Comparison of ENCODE assay signal across 11 cellular contexts in the genomic region with DNA sequence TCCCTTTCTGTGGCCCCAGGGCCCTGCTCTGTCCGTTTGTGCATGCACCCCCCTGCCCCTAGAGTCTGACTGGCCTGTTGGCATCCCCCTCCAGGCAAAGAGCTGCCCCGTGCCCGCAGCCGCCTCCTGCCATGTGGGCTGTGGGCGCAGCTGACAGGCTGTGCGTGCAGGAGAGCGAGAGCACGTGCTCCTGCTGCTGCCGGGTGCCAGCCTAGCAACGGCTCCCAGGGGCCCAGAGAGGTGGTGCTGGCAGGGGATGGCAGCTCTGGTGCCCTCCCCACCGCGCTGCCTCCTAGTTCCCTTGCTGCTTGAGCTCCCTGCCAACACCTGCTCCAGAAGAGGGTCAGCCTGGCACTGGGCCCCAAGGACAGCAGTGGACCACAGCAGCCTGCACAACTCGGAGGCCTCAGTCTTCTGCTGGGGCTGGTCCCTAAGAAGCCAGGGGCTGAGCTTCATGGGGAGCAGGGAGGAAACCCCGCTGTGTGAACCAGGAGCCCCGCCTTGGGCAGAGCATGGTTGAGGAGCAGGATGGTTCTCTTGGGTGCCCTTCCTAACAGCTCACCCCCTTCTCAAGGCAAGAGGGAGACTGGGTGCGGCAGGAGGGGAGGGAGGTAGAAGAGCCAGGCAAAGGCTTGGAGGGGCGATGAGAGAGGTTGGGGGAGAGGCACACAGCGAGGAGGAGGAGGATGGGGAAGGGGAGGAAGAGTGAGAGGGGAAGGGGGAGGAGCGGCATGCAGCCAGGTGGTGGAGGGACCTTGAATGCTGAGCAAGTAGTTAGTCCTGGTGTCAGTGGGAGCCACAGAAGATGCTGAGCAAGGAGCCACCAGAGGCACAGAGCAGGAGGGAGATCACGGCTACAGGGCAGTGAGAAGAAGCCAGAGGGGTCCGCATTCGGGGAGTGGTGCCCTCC. TPM values are rescaled to one million over a fixed set of nuclear protein-coding genes. Genes with fewer than 3 reads are reported as not detected.
DNase-seq lines count a peak whose midpoint lies in the region; TF ChIP-seq lines count a peak whose summit lies in the region.
"Had no signal": no experiment of that assay in that cellular context is flagged by ENCODE, and none has a peak within 500 bp of the region (broad histone marks: within the 10 kb centered on the region; RNA-seq: fewer than 3 reads in every experiment).

No MANE protein-coding gene starts in this region.

- H3K4me1 ChIP-seq in SJCRH30: peaks cover 5% of the 10 kb centered on the region; the same call in 1 of the 2 replicates

- no peaks in the 10 kb centered on the region for H3K9me3 ChIP-seq in SU-DHL-6 (ENCODE audit: insufficient read depth, low read length)
- no peaks in the 10 kb centered on the region for H3K9me3 ChIP-seq in SJCRH30 (replicated peaks)

- H3K9ac ChIP-seq in SU-DHL-6 (ENCODE audit: low read length): peak overlapping the region; percentile 96

- H3K4me3 Mint-ChIP-seq in MCF 10A (ENCODE audit: unreplicated experiment): no peak overlapping the region

- H3K4me1 Mint-ChIP-seq in MCF 10A (ENCODE audit: insufficient read depth, unreplicated experiment): peaks cover 3% of the 10 kb centered on the region

- DNase-seq in C1 segment of cervical spinal cord (lab: John Stamatoyannopoulos, UW) (peak in 12 of 14 donors; percentile 20 to 82 (median 72)), NCI-H1105 treated with DMSO at 0.1 percent for 48 hours (lab: John Stamatoyannopoulos, UW) (peak; percentile 69), SJCRH30 (no peak), MCF 10A (ENCODE audit: unreplicated experiment) (no peak)
- no peak for DNase-seq in stimulated activated naive CD4-positive, alpha-beta T cell (lab: John Stamatoyannopoulos, UW)
- DNase-seq in activated CD4-positive, alpha-beta T cell treated with anti-CD3 and anti-CD28 coated beads, Interleukin-2, amount 50 U/mL, for 48 hours: no peak

- H3K4me3 ChIP-seq in SU-DHL-6 (ENCODE audit: insufficient read depth, low read length, poor library complexity, severe bottlenecking) (peak overlapping the region; percentile 64), SJCRH30 (no peak overlapping the region)
- H3K4me3 ChIP-seq: coronary artery had no signal

- no peaks in the 10 kb centered on the region for H4K20me1 ChIP-seq in SU-DHL-6 (ENCODE audit: low read depth, low read length)

- H3K36me3 ChIP-seq in SU-DHL-6 (ENCODE audit: low read length): no peaks in the 10 kb centered on the region
- no peaks in the 10 kb centered on the region for H3K36me3 ChIP-seq in SJCRH30

- intact Hi-C loops in MCF 10A (cut with micrococcal nuclease): no loop called here

- no peaks in the 10 kb centered on the region for H3K27me3 Mint-ChIP-seq in MCF 10A (ENCODE audit: insufficient read depth, unreplicated experiment)

- POLR2A ChIA-PET in MCF 10A (lab: Yijun Ruan, JAX): interaction anchor here (0.9 to 1.1 kb wide), 3 partner anchors 17 to 25 kb away, joined by 4 to 6 read pairs (median 4); no protein-coding TSS in a partner anchor

- no peak for TF ChIP-seq CTCF in SU-DHL-6 (IDR thresholded peaks at IDR 0.05; ENCODE audit: insufficient read depth, low read length, poor library complexity, severe bottlenecking)
- TF ChIP-seq CTCF in MCF 10A (IDR thresholded peaks at IDR 0.05; ENCODE audit: unreplicated experiment): no peak

- peak overlapping the region; percentile 94 for H3K4me2 ChIP-seq in SU-DHL-6 (ENCODE audit: low read depth, low read length, poor library complexity, severe bottlenecking)

- peaks cover 37% of the 10 kb centered on the region for H3K79me2 ChIP-seq in SU-DHL-6 (ENCODE audit: insufficient read depth, low read length)

- H2AFZ ChIP-seq in SU-DHL-6 (ENCODE audit: low read depth, low read length, severe bottlenecking): no peak overlapping the region

- H3F3A ChIP-seq in SU-DHL-6 (ENCODE audit: insufficient read depth): peaks cover 58% of the 10 kb centered on the region

- no TSS peak for BruUV-seq in MCF 10A (replicated peaks; lab: Mats Ljungman, UMichigan)

- H3K9me2 ChIP-seq in SU-DHL-6 (replicated peaks; ENCODE audit: insufficient read depth, low read length): no peaks in the 10 kb centered on the region

- H3K27ac ChIP-seq in SU-DHL-6 (ENCODE audit: low read depth, low read length) (peak overlapping the region; percentile 94), layer of hippocampus (ENCODE audit: low read depth, low read length) (peak overlapping the region; percentile 99), SJCRH30 (no peak overlapping the region)
- H3K27ac ChIP-seq: coronary artery had no signal

- H3K27ac Mint-ChIP-seq in MCF 10A (ENCODE audit: low read depth, unreplicated experiment): no peak overlapping the region
- H3K27ac Mint-ChIP-seq: activated T-helper 2 cell treated with anti-CD3 and anti-CD28 coated beads, Interferon-gamma antibody, Interleukin-2, Interleukin-4, amounts not matched to agents 10 μg/mL and 5 μg/mL and 100 μg/mL, durations not matched to agents 14 hours and 24 hours and 36 hours; IgD-negative memory B cell had no signal

- no peaks in the 10 kb centered on the region for H3K9me3 Mint-ChIP-seq in MCF 10A (ENCODE audit: unreplicated experiment)
- H3K9me3 Mint-ChIP-seq: activated T-helper 2 cell treated with anti-CD3 and anti-CD28 coated beads, Interferon-gamma antibody, Interleukin-2, Interleukin-4, amounts not matched to agents 10 μg/mL and 5 μg/mL and 100 μg/mL, durations not matched to agents 14 hours and 24 hours and 36 hours; IgD-negative memory B cell had no signal

- H3K36me3 Mint-ChIP-seq in MCF 10A (ENCODE audit: insufficient read depth, unreplicated experiment): no peaks in the 10 kb centered on the region
- H3K36me3 Mint-ChIP-seq: IgD-negative memory B cell had no signal

- CTCF ChIA-PET in MCF 10A (lab: Yijun Ruan, JAX): interaction anchor here (0.6 to 4.9 kb wide), 6 partner anchors 10 to 457 kb away, joined by 3 to 39 read pairs (median 4); no protein-coding TSS in a partner anchor

- no peaks in the 10 kb centered on the region for H3K27me3 ChIP-seq in SU-DHL-6 (ENCODE audit: low read length)
- no peaks in the 10 kb centered on the region for H3K27me3 ChIP-seq in layer of hippocampus (ENCODE audit: control insufficient read depth, insufficient read depth, low read length)
- peaks cover 4% of the 10 kb centered on the region; the same call in 1 of the 2 replicates for H3K27me3 ChIP-seq in SJCRH30

RNA-seq across cellular contexts. Expression of gene PTMA, which starts 23.8 kb away (rescaled TPM):
- 1,694 and 1,855 TPM in 2 replicates for total RNA-seq in SJCRH30 (2014; rRNA removed; shearing (Covaris generic))
- 501 and 713 TPM in 2 replicates for total RNA-seq in MCF 10A (2022)

Comparison
In these comparisons a context has a peak if more than half of its experiments do, and no peak if none do; other contexts are left out.
1. DNase-seq: peak in C1 segment of cervical spinal cord (12 of 14) and NCI-H1105 treated with DMSO at 0.1 percent for 48 hours (single experiment); none in stimulated activated naive CD4-positive, alpha-beta T cell (0 of 6), SJCRH30 (0 of 2), MCF 10A (single experiment) and activated CD4-positive, alpha-beta T cell treated with anti-CD3 and anti-CD28 coated beads, Interleukin-2, amount 50 U/mL, for 48 hours (0 of 2).